ENCODE assay signal across 16 cellular contexts in genomic region chr4:21451032-21451431, GRCh38.
DNase-seq lines count a peak whose midpoint lies in the region; ATAC-seq and TF ChIP-seq lines count a peak whose summit lies in the region.
"Had no signal": no experiment of that assay in that cellular context is flagged by ENCODE, and none has a peak within 500 bp of the region (broad histone marks: within the 10 kb centered on the region; RNA-seq: fewer than 3 reads in every experiment).

No MANE protein-coding gene starts in this region.

- no peak overlapping the region for H3K27ac Mint-ChIP-seq in stimulated activated effector memory CD8-positive, alpha-beta T cell treated with anti-CD3 and anti-CD28 coated beads, Interleukin-12 subunit alpha, Interleukin-12 subunit beta, amount 100 ng/mL, for 72 hours
- H3K27ac Mint-ChIP-seq: activated CD8-positive, alpha-beta T cell treated with anti-CD3 and anti-CD28 coated beads for 36 hours; CD4-positive, CD25-positive, alpha-beta regulatory T cell; H9; T-helper 2 cell treated with Interferon-gamma antibody and Interleukin-4, amounts not matched to agents 5 μg/mL and 100 μg/mL, for 36 hours had no signal

- H3K4me1 ChIP-seq in colonic mucosa, result no peaks in the 10 kb centered on the region

- no peaks in the 10 kb centered on the region for H3K9me3 Mint-ChIP-seq in stimulated activated effector memory CD8-positive, alpha-beta T cell treated with anti-CD3 and anti-CD28 coated beads, Interleukin-12 subunit alpha, Interleukin-12 subunit beta, amount 100 ng/mL, for 72 hours
- H3K9me3 Mint-ChIP-seq: activated CD8-positive, alpha-beta T cell treated with anti-CD3 and anti-CD28 coated beads for 36 hours; H9 had no signal

- TF ChIP-seq CTCF in HFF-Myc (IDR thresholded peaks at IDR 0.05; ENCODE audit: low read depth, low read length, missing control alignments) (no peak), RWPE1 (conservative IDR thresholded peaks at IDR 0.05; ENCODE audit: low read depth) (no peak), epithelial cell of esophagus (IDR thresholded peaks at IDR 0.05; ENCODE audit: insufficient read depth, low read depth, low read length, missing control alignments) (no peak), colonic mucosa (IDR thresholded peaks at IDR 0.05) (no peak)

- H3K27ac ChIP-seq in RWPE1, result no peak overlapping the region
- no peak overlapping the region for H3K27ac ChIP-seq in colonic mucosa
- H3K27ac ChIP-seq: HL-60 had no signal

- no peaks in the 10 kb centered on the region for H3K4me1 Mint-ChIP-seq in stimulated activated effector memory CD8-positive, alpha-beta T cell treated with anti-CD3 and anti-CD28 coated beads, Interleukin-12 subunit alpha, Interleukin-12 subunit beta, amount 100 ng/mL, for 72 hours
- H3K4me1 Mint-ChIP-seq: CD4-positive, CD25-positive, alpha-beta regulatory T cell; H9 had no signal

- CTCF ChIA-PET in RWPE1 (lab: Yijun Ruan, JAX), result no interaction called here

- POLR2A ChIA-PET in RWPE1 (lab: Yijun Ruan, JAX; ENCODE audit: low non-redundant PET), result no interaction called here

- H3K4me3 Mint-ChIP-seq in stimulated activated effector memory CD8-positive, alpha-beta T cell treated with anti-CD3 and anti-CD28 coated beads, Interleukin-12 subunit alpha, Interleukin-12 subunit beta, amount 100 ng/mL, for 72 hours, result no peak overlapping the region
- H3K4me3 Mint-ChIP-seq: activated CD8-positive, alpha-beta T cell treated with anti-CD3 and anti-CD28 coated beads for 36 hours; CD4-positive, CD25-positive, alpha-beta regulatory T cell; H9; T-helper 2 cell treated with Interferon-gamma antibody and Interleukin-4, amounts not matched to agents 5 μg/mL and 100 μg/mL, for 36 hours had no signal

- no peak overlapping the region for H3K9ac ChIP-seq in colonic mucosa (ENCODE audit: low read depth in 2 of 2, low read length in 2 of 2)

- H3K4me3 ChIP-seq in HFF-Myc (replicated peaks; ENCODE audit: low read depth, low read length) (no peak overlapping the region), epithelial cell of esophagus (ENCODE audit: low read length) (no peak overlapping the region), colonic mucosa (no peak overlapping the region)

- H3K36me3 ChIP-seq in colonic mucosa, result no peaks in the 10 kb centered on the region

- ATAC-seq in stimulated activated effector memory CD8-positive, alpha-beta T cell treated with anti-CD3 and anti-CD28 coated beads, Interleukin-12 subunit alpha, Interleukin-12 subunit beta, amount 100 ng/mL, for 72 hours, result no peak
- ATAC-seq: activated CD8-positive, alpha-beta T cell treated with anti-CD3 and anti-CD28 coated beads for 36 hours; Panc1 had no signal

- DNase-seq in HFF-Myc (ENCODE audit: extremely low read depth, low read depth), result peak; percentile 6
- peak; percentile 30 for DNase-seq in RWPE1 (ENCODE audit: low spot score)
- DNase-seq in epithelial cell of esophagus (ENCODE audit: low read depth), result peak; percentile 51
- peak; percentile 96 for DNase-seq in renal cortical epithelial cell (ENCODE audit: low read depth)
- no peak for DNase-seq in stimulated activated effector memory CD8-positive, alpha-beta T cell treated with anti-CD3 and anti-CD28 coated beads, Interleukin-12 subunit alpha, Interleukin-12 subunit beta, amount 100 ng/mL, for 72 hours (ENCODE audit: low spot score in 2 of 2)
- no peak for DNase-seq in activated CD4-positive, alpha-beta T cell treated with anti-CD3 and anti-CD28 coated beads for 4 hours
- DNase-seq in DMS114 treated with DMSO at 0.1 percent for 48 hours (lab: John Stamatoyannopoulos, UW; ENCODE audit: unreplicated experiment), result no peak
- no peak for DNase-seq in colonic mucosa
- DNase-seq: activated CD8-positive, alpha-beta T cell treated with anti-CD3 and anti-CD28 coated beads for 36 hours; activated effector memory CD4-positive, alpha-beta T cell treated with Interleukin-2 at 50 U/mL for 16 hours; CD4-positive, CD25-positive, alpha-beta regulatory T cell; H9; NCI-H446 treated with DMSO at 0.1 percent for 48 hours had no signal

- no peaks in the 10 kb centered on the region for H3K27me3 ChIP-seq in colonic mucosa

- no peaks in the 10 kb centered on the region for H3K9me3 ChIP-seq in colonic mucosa

- intact Hi-C loops in colonic mucosa (cut with DNase I), result no loop called here

- H3K36me3 Mint-ChIP-seq in stimulated activated effector memory CD8-positive, alpha-beta T cell treated with anti-CD3 and anti-CD28 coated beads, Interleukin-12 subunit alpha, Interleukin-12 subunit beta, amount 100 ng/mL, for 72 hours, result no peaks in the 10 kb centered on the region
- H3K36me3 Mint-ChIP-seq: CD4-positive, CD25-positive, alpha-beta regulatory T cell had no signal

Comparison
In these comparisons a context has a peak if more than half of its experiments do, and no peak if none do; other contexts are left out.
1. DNase-seq: peak in HFF-Myc (single experiment), RWPE1 (single experiment), epithelial cell of esophagus (single experiment) and renal cortical epithelial cell (single experiment); none in stimulated activated effector memory CD8-positive, alpha-beta T cell treated with anti-CD3 and anti-CD28 coated beads, Interleukin-12 subunit alpha, Interleukin-12 subunit beta, amount 100 ng/mL, for 72 hours (0 of 2), activated CD4-positive, alpha-beta T cell treated with anti-CD3 and anti-CD28 coated beads for 4 hours (0 of 2), DMS114 treated with DMSO at 0.1 percent for 48 hours (single experiment) and colonic mucosa (single experiment).